ENCODE assay signal across 11 cellular contexts in the genomic region with DNA sequence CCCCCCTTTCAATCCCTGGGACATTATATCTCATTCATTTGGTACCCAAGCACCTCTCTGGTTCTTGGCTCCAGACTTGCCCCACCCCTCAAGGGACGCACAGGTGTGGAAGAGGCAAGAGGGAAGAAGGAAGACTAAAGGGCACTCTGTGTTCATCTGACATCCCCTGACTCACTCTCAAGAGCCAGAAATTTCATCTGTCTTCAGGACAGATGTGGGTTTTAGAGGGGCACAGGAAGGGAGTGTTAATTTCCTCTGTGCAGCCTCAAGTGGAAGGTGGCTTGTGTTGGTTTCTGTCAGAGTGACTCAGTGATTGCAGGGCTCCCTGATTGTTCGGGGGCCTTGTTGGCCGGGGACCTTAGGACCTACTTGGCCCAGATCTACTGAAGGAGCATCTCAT. TPM values are rescaled to one million over a fixed set of nuclear protein-coding genes. Genes with fewer than 3 reads are reported as not detected.
DNase-seq lines count a peak whose midpoint lies in the region; ATAC-seq and TF ChIP-seq lines count a peak whose summit lies in the region.
"Had no signal": no experiment of that assay in that cellular context is flagged by ENCODE, and none has a peak within 500 bp of the region (broad histone marks: within the 10 kb centered on the region; RNA-seq: fewer than 3 reads in every experiment).

No MANE protein-coding gene starts in this region.

- peaks cover 17 to 59% (median 26%) of the 10 kb centered on the region in 3 donors for H3K4me1 ChIP-seq in esophagus squamous epithelium

- no peak overlapping the region for H3K27ac Mint-ChIP-seq in WTC11
- peak overlapping the region; percentile 95 to 99 for H3K27ac Mint-ChIP-seq in stimulated activated naive CD8-positive, alpha-beta T cell treated with anti-CD3 and anti-CD28 coated beads, Interleukin-15, amount 100 ng/mL, for 72 hours

- no peak overlapping the region for H3K4me3 ChIP-seq in esophagus squamous epithelium

- H3K4me3 Mint-ChIP-seq in activated T-cell treated with anti-CD3 and anti-CD28 coated beads, Interleukin-2, amount 50 U/mL, for 4 hours = peak overlapping the region; percentile 82
- peak overlapping the region; percentile 77 for H3K4me3 Mint-ChIP-seq in WTC11
- H3K4me3 Mint-ChIP-seq in stimulated activated naive CD8-positive, alpha-beta T cell treated with anti-CD3 and anti-CD28 coated beads, Interleukin-15, amount 100 ng/mL, for 72 hours = peak overlapping the region; percentile 91 to 94

- H3K9me3 ChIP-seq in esophagus squamous epithelium = no peaks in the 10 kb centered on the region

- TF ChIP-seq CTCF in WTC11 (IDR thresholded peaks at IDR 0.05) = no peak
- no peak for TF ChIP-seq CTCF in esophagus squamous epithelium (IDR thresholded peaks at IDR 0.05)

- POLR2A ChIA-PET in WTC11 (lab: Charles Lee) = interaction anchor here (1.3 kb wide), 1 partner anchor 9 kb away, joined by 5 read pairs; no protein-coding TSS in a partner anchor

- intact Hi-C loops in esophagus squamous epithelium (cut with DNase I) = no loop called here

- TF ChIP-seq POLR2A in esophagus squamous epithelium (IDR thresholded peaks at IDR 0.05) = no peak

- no peaks in the 10 kb centered on the region for H3K9me3 Mint-ChIP-seq in activated T-cell treated with anti-CD3 and anti-CD28 coated beads, Interleukin-2, amount 50 U/mL, for 4 hours
- no peaks in the 10 kb centered on the region for H3K9me3 Mint-ChIP-seq in WTC11
- H3K9me3 Mint-ChIP-seq in stimulated activated naive CD8-positive, alpha-beta T cell treated with anti-CD3 and anti-CD28 coated beads, Interleukin-15, amount 100 ng/mL, for 72 hours = no peaks in the 10 kb centered on the region

- ATAC-seq in activated T-cell treated with anti-CD3 and anti-CD28 coated beads, Interleukin-2, amount 50 U/mL, for 4 hours = peak; percentile 36 to 47
- ATAC-seq in WTC11 (no peak), HG03520 (IDR thresholded peaks at IDR 0.05; ENCODE audit: unreplicated experiment) (no peak), HG03469 (IDR thresholded peaks at IDR 0.05; ENCODE audit: unreplicated experiment) (no peak)
- peak; percentile 54 for ATAC-seq in stimulated activated naive CD8-positive, alpha-beta T cell treated with anti-CD3 and anti-CD28 coated beads, Interleukin-15, amount 100 ng/mL, for 72 hours

- H3K27me3 ChIP-seq in esophagus squamous epithelium = peaks cover 0 to 41% (median 0%) of the 10 kb centered on the region in 4 donors

- H3K27ac ChIP-seq in esophagus squamous epithelium = peak overlapping the region in 3 of 4 donors; percentile 29 to 88 (median 68)

- no peaks in the 10 kb centered on the region for H3K27me3 Mint-ChIP-seq in activated T-cell treated with anti-CD3 and anti-CD28 coated beads, Interleukin-2, amount 50 U/mL, for 4 hours (ENCODE audit: low read depth)
- H3K27me3 Mint-ChIP-seq in WTC11 (ENCODE audit: low read depth) = peaks cover 36% of the 10 kb centered on the region
- no peaks in the 10 kb centered on the region for H3K27me3 Mint-ChIP-seq in stimulated activated naive CD8-positive, alpha-beta T cell treated with anti-CD3 and anti-CD28 coated beads, Interleukin-15, amount 100 ng/mL, for 72 hours

- H3K36me3 Mint-ChIP-seq in activated T-cell treated with anti-CD3 and anti-CD28 coated beads, Interleukin-2, amount 50 U/mL, for 4 hours (ENCODE audit: insufficient read depth) = peaks cover 7% of the 10 kb centered on the region
- peaks cover 3% of the 10 kb centered on the region; the same call in 1 of the 2 replicates for H3K36me3 Mint-ChIP-seq in WTC11

- CTCF ChIA-PET in WTC11 (lab: Charles Lee) = interaction anchor here (0.5 to 3.1 kb wide), 51 partner anchors 9 to 392 kb away, joined by 3 to 24 read pairs (median 4); a partner anchor contains a TSS

- 40% methylated on average over 1 of the region's 3 CpGs; no CpG with 5 or more reads in 1 of the 2 donors for WGBS in esophagus squamous epithelium, 2 donors

- H3K36me3 ChIP-seq in esophagus squamous epithelium = no peaks in the 10 kb centered on the region

- no peak for DNase-seq in activated T-cell treated with anti-CD3 and anti-CD28 coated beads, Interleukin-2, amount 50 U/mL, for 4 hours
- no peak for DNase-seq in activated T-cell treated with anti-CD3 and anti-CD28 coated beads for 4 hours
- no peak for DNase-seq in WTC11 (ENCODE audit: low spot score)
- DNase-seq in esophagus squamous epithelium (lab: John Stamatoyannopoulos, UW) = no peak
- peak; percentile 42 to 61 for DNase-seq in stimulated activated naive CD8-positive, alpha-beta T cell treated with anti-CD3 and anti-CD28 coated beads, Interleukin-15, amount 100 ng/mL, for 72 hours
- no peak for DNase-seq in NK-92 treated with Interleukin-12 subunit alpha and Interleukin-12 subunit beta, amount 100 ng/mL, for 24 hours (lab: John Stamatoyannopoulos, UW)
- DNase-seq: aorta had no signal

- peaks cover 61% of the 10 kb centered on the region for H3K4me1 Mint-ChIP-seq in activated T-cell treated with anti-CD3 and anti-CD28 coated beads, Interleukin-2, amount 50 U/mL, for 4 hours (ENCODE audit: low read depth)
- peaks cover 28% of the 10 kb centered on the region for H3K4me1 Mint-ChIP-seq in WTC11
- H3K4me1 Mint-ChIP-seq in stimulated activated naive CD8-positive, alpha-beta T cell treated with anti-CD3 and anti-CD28 coated beads, Interleukin-15, amount 100 ng/mL, for 72 hours = peaks cover 75% of the 10 kb centered on the region

TF ChIP-seq in WTC11, 78 proteins besides CTCF, POLR2A, EP300 and RAD21:
- TF ChIP-seq ESRRA (CRISPR knock-in tag; IDR thresholded peaks at IDR 0.05; ENCODE audit: borderline replicate concordance) (no peak), SMAD3 (CRISPR knock-in tag; IDR thresholded peaks at IDR 0.05; ENCODE audit: borderline replicate concordance) (no peak), SOX15 (CRISPR knock-in tag; IDR thresholded peaks at IDR 0.05) (no peak), ETV6 (CRISPR knock-in tag; IDR thresholded peaks at IDR 0.05) (no peak), RELA (CRISPR knock-in tag; IDR thresholded peaks at IDR 0.05; ENCODE audit: borderline replicate concordance) (no peak), IRF2 (CRISPR knock-in tag; IDR thresholded peaks at IDR 0.05; ENCODE audit: borderline replicate concordance, low read depth) (no peak)
- TF ChIP-seq, protein P1, sequence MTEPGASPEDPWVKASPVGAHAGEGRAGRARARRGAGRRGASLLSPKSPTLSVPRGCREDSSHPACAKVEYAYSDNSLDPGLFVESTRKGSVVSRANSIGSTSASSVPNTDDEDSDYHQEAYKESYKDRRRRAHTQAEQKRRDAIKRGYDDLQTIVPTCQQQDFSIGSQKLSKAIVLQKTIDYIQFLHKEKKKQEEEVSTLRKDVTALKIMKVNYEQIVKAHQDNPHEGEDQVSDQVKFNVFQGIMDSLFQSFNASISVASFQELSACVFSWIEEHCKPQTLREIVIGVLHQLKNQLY (CRISPR knock-in tag; IDR thresholded peaks at IDR 0.05) = no peak

RNA-seq across cellular contexts. Expression of a gene that starts 2.4 kb away (rescaled TPM):
- under 1 TPM; 0.33 to 0.90 (median 0.87) TPM for total RNA-seq in activated T-cell treated with anti-CD3 and anti-CD28 coated beads, Interleukin-2, amount 50 U/mL, for 4 hours
- total RNA-seq in WTC11 (2021) (0.85 to 2.0 TPM (median 0.94 TPM) in 3 replicates), esophagus squamous epithelium (under 1 TPM in 2 of 4 donors, not detected in 2; 0.22 to 0.38 TPM)
- total RNA-seq: aorta, IMR-90, urinary bladder had no signal

RNA-seq across cellular contexts. Expression of a gene that starts 5.6 kb away (rescaled TPM):
- total RNA-seq in activated T-cell treated with anti-CD3 and anti-CD28 coated beads, Interleukin-2, amount 50 U/mL, for 4 hours = 1 to 10 TPM; 1.1 to 5.1 (median 3.7) TPM
- total RNA-seq in WTC11 (2021) (0.30 to 0.53 TPM (median 0.44 TPM) in 3 replicates), esophagus squamous epithelium (10 to 100 TPM in 1 of 4 donors, 1 to 10 TPM in 2, under 1 TPM in 1; 0.75 to 11.5 (median 5.3) TPM)
- total RNA-seq: IMR-90 had no signal

RNA-seq across cellular contexts. Expression of a gene that starts 16.3 kb away (rescaled TPM):
- not detected for total RNA-seq in activated T-cell treated with anti-CD3 and anti-CD28 coated beads, Interleukin-2, amount 50 U/mL, for 4 hours
- total RNA-seq in WTC11 (2021) (not detected in 3 replicates), esophagus squamous epithelium (1 to 10 TPM in 1 of 4 donors, under 1 TPM in 1, not detected in 2; 0.76 to 1.7 TPM)
- total RNA-seq: aorta, IMR-90, urinary bladder had no signal

RNA-seq across cellular contexts. Expression of a gene that starts 32.0 kb away (rescaled TPM):
- total RNA-seq in activated T-cell treated with anti-CD3 and anti-CD28 coated beads, Interleukin-2, amount 50 U/mL, for 4 hours = under 1 TPM; 0.08 to 0.16 (median 0.16) TPM
- total RNA-seq in WTC11 (2021) (not detected in 3 replicates), esophagus squamous epithelium (under 1 TPM in 1 of 4 donors, not detected in 3; 0.19 TPM)
- total RNA-seq: aorta, IMR-90 had no signal

RNA-seq across cellular contexts. Expression of a gene that starts 46.9 kb away (rescaled TPM):
- 10 to 100 TPM in 2 of 3 donors, 1 to 10 TPM in 1; 9.6 to 10.4 (median 10.1) TPM for total RNA-seq in activated T-cell treated with anti-CD3 and anti-CD28 coated beads, Interleukin-2, amount 50 U/mL, for 4 hours
- total RNA-seq in WTC11 (2021) = 21.8 to 25.3 TPM (median 24.0 TPM) in 3 replicates
- total RNA-seq in esophagus squamous epithelium = 1 to 10 TPM; 1.1 to 5.3 (median 2.3) TPM

Comparison
In these comparisons a context has a peak if more than half of its experiments do, and no peak if none do; other contexts are left out.
1. ATAC-seq: peak in activated T-cell treated with anti-CD3 and anti-CD28 coated beads, Interleukin-2, amount 50 U/mL, for 4 hours (2 of 2) and stimulated activated naive CD8-positive, alpha-beta T cell treated with anti-CD3 and anti-CD28 coated beads, Interleukin-15, amount 100 ng/mL, for 72 hours (single experiment); none in WTC11 (single experiment), HG03520 (single experiment) and HG03469 (single experiment).
2. DNase-seq: peak in stimulated activated naive CD8-positive, alpha-beta T cell treated with anti-CD3 and anti-CD28 coated beads, Interleukin-15, amount 100 ng/mL, for 72 hours (2 of 2); none in activated T-cell treated with anti-CD3 and anti-CD28 coated beads, Interleukin-2, amount 50 U/mL, for 4 hours (single experiment), activated T-cell treated with anti-CD3 and anti-CD28 coated beads for 4 hours (single experiment), WTC11 (single experiment), esophagus squamous epithelium (single experiment) and NK-92 treated with Interleukin-12 subunit alpha and Interleukin-12 subunit beta, amount 100 ng/mL, for 24 hours (single experiment).
3. Peak in every context shown above with its lines, with median percentiles within 50 percentile points of each other: H3K4me3 Mint-ChIP-seq.